Comparison of ENCODE assay signal across 7 cellular contexts in the genomic region with DNA sequence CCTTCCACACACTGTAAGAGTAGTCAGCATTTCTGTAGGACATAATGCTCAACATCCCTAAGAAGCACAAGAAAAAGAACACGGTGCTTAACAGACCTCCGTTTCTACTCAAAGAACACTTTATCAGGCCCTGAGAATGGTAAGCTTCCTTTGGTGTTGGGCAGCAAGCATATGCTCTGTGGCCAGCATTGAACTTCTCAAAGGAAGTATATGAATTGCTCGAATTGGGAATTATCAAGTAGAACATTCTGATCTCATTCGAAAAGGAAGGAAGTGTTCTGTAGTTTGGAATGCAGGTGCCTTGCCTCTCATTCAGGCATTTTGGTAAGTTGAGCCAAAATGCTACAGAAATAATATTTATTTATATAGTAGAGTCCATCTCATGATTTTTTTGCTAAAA.
"Had no signal": no experiment of that assay in that cellular context is flagged by ENCODE, and none has a peak within 500 bp of the region (broad histone marks: within the 10 kb centered on the region; RNA-seq: fewer than 3 reads in every experiment).

No MANE protein-coding gene starts in this region.

- H3K4me3 ChIP-seq: GM23248 had no signal

- H3K27ac ChIP-seq: GM23248, HL-60 had no signal

- DNase-seq: GM23248, GOT3, H9, HCEC 1CT, KG1 had no signal

- FAIRE-seq: HepG2 had no signal
